ENCODE assay signal across 20 cellular contexts in genomic region chr4:13876151-13876550, GRCh38.
"Had no signal": no experiment of that assay in that cellular context is flagged by ENCODE, and none has a peak within 500 bp of the region (broad histone marks: within the 10 kb centered on the region; RNA-seq: fewer than 3 reads in every experiment).

No MANE protein-coding gene starts in this region.

- H3K4me1 ChIP-seq: gastrocnemius medialis, heart left ventricle, left ventricle myocardium inferior, lower lobe of right lung, neural progenitor cell, tibial nerve, upper lobe of right lung, uterus had no signal

- H3K4me3 ChIP-seq: gastrocnemius medialis, heart left ventricle, hepatocyte, left ventricle myocardium inferior, lower lobe of right lung, neural progenitor cell, right lobe of liver, thoracic aorta, tibial nerve, upper lobe of right lung, uterus had no signal

- H3K9ac ChIP-seq: neural progenitor cell, parathyroid adenoma had no signal

- H3K79me2 ChIP-seq: hepatocyte had no signal

- H3K4me2 ChIP-seq: hepatocyte, neural progenitor cell had no signal

- H3K9me3 ChIP-seq: gastrocnemius medialis, heart left ventricle, left ventricle myocardium inferior, lower lobe of right lung, right lobe of liver, thoracic aorta, tibial nerve, upper lobe of right lung, uterus had no signal

- DNase-seq: cortex of kidney; effector memory CD8-positive, alpha-beta T cell; gastrocnemius medialis; heart left ventricle; left cardiac atrium; left ventricle myocardium inferior; lower lobe of right lung; naive B cell; right lobe of liver; stimulated activated CD4-positive, alpha-beta T cell treated with anti-CD3 and anti-CD28 coated beads, Interleukin-15, amount 100 ng/mL, for 24 hours; stimulated activated CD4-positive, alpha-beta T cell treated with anti-CD3 and anti-CD28 coated beads, Interleukin-2, amount 100 ng/mL, for 48 hours; stimulated activated naive B cell treated with anti-CD40 and anti-IgM and Interleukin-4, amounts not matched to agents 10 μg/mL and 1 μg/mL and 100 μg/mL, for 72 hours; upper lobe of right lung; uterus had no signal

- H2AFZ ChIP-seq: hepatocyte, neural progenitor cell, parathyroid adenoma had no signal

- ATAC-seq: effector memory CD8-positive, alpha-beta T cell; gastrocnemius medialis; heart left ventricle; left cardiac atrium; lower lobe of right lung; natural killer cell treated with Interleukin-12 subunit alpha and Interleukin-12 subunit beta and Interleukin-15 and Interleukin-18, amount 100 ng/mL, for 72 hours; stimulated activated naive B cell treated with anti-CD40 and anti-IgM and Interleukin-4, amounts not matched to agents 10 μg/mL and 1 μg/mL and 100 μg/mL, for 72 hours; upper lobe of right lung had no signal

- H3K36me3 ChIP-seq: gastrocnemius medialis, heart left ventricle, left ventricle myocardium inferior, lower lobe of right lung, neural progenitor cell, right lobe of liver, thoracic aorta, tibial nerve, upper lobe of right lung, uterus had no signal

- H3K27ac ChIP-seq: gastrocnemius medialis, heart left ventricle, left ventricle myocardium inferior, lower lobe of right lung, neural progenitor cell, parathyroid adenoma, right lobe of liver, thoracic aorta, tibial nerve, upper lobe of right lung, uterus had no signal

- H3K27me3 ChIP-seq: gastrocnemius medialis, heart left ventricle, hepatocyte, neural progenitor cell, right lobe of liver, tibial nerve, upper lobe of right lung, uterus had no signal
